In genomic region chr7:121504478-121504877, GRCh38 we compare ENCODE assay signal across 10 cellular contexts.
DNase-seq lines count a peak whose midpoint lies in the region; ATAC-seq and TF ChIP-seq lines count a peak whose summit lies in the region.
"Had no signal": no experiment of that assay in that cellular context is flagged by ENCODE, and none has a peak within 500 bp of the region (broad histone marks: within the 10 kb centered on the region; RNA-seq: fewer than 3 reads in every experiment).

No MANE protein-coding gene starts in this region.

- H3K9me2 ChIP-seq in GM23338 (ENCODE audit: insufficient read depth) = 0 out of 2 replicates have a peak, but pooled peaks cover 7% of the 10 kb centered on the region

- H3K36me3 ChIP-seq in SJSA1 (no peaks in the 10 kb centered on the region), GM23338 (ENCODE audit: insufficient read depth) (peaks cover 19% of the 10 kb centered on the region)

- H3K9me3 Mint-ChIP-seq in osteocyte (ENCODE audit: unreplicated experiment) (peaks cover 15% of the 10 kb centered on the region), GM23338 (peaks cover 56% of the 10 kb centered on the region)

- H3K4me3 ChIP-seq in SJSA1 (no peak overlapping the region), GM23338 (no peak overlapping the region)

- no peak for TF ChIP-seq CTCF in osteocyte (IDR thresholded peaks at IDR 0.05)
- TF ChIP-seq CTCF in GM23338 (conservative IDR thresholded peaks at IDR 0.05; ENCODE audit: low read depth in 2 of 2) = no peak

- H3K27me3 Mint-ChIP-seq in osteocyte (ENCODE audit: unreplicated experiment) (no peaks in the 10 kb centered on the region), GM23338 (ENCODE audit: insufficient read depth, low read depth, poor library complexity) (peaks cover 1% of the 10 kb centered on the region)
- H3K27me3 Mint-ChIP-seq: brain had no signal

- H3K4me1 ChIP-seq in SJSA1 (replicated peaks) = peaks cover 17% of the 10 kb centered on the region
- H3K4me1 ChIP-seq in GM23338 (ENCODE audit: insufficient read depth) = no peaks in the 10 kb centered on the region
- H3K4me1 ChIP-seq: parathyroid adenoma had no signal

- peaks cover 16% of the 10 kb centered on the region for H3K9me3 ChIP-seq in SJSA1 (replicated peaks)

- peaks cover 28% of the 10 kb centered on the region for H3K4me1 Mint-ChIP-seq in osteocyte (ENCODE audit: unreplicated experiment)
- no peaks in the 10 kb centered on the region for H3K4me1 Mint-ChIP-seq in GM23338
- H3K4me1 Mint-ChIP-seq: brain had no signal

- H3K4me3 Mint-ChIP-seq in osteocyte (ENCODE audit: unreplicated experiment) = no peak overlapping the region
- H3K4me3 Mint-ChIP-seq in GM23338 = no peak overlapping the region
- H3K4me3 Mint-ChIP-seq: brain had no signal

- H3K27ac Mint-ChIP-seq in osteocyte (ENCODE audit: unreplicated experiment) (peak overlapping the region; percentile 84), GM23338 (no peak overlapping the region)

- H2AFZ ChIP-seq in GM23338 = no peak overlapping the region
- H2AFZ ChIP-seq: parathyroid adenoma had no signal

- H3K36me3 Mint-ChIP-seq in osteocyte (ENCODE audit: unreplicated experiment) = peaks cover 3% of the 10 kb centered on the region
- peaks cover 59% of the 10 kb centered on the region for H3K36me3 Mint-ChIP-seq in GM23338 (ENCODE audit: low read depth)

- H3F3A ChIP-seq in GM23338 (replicated peaks; ENCODE audit: low read depth) = no peaks in the 10 kb centered on the region

- ATAC-seq in GM21390 (IDR thresholded peaks at IDR 0.05; ENCODE audit: unreplicated experiment) = no peak
- no peak for ATAC-seq in HG02938 (IDR thresholded peaks at IDR 0.05; ENCODE audit: unreplicated experiment)
- no peak for ATAC-seq in GM21515 (IDR thresholded peaks at IDR 0.05; ENCODE audit: unreplicated experiment)
- no peak for ATAC-seq in GM23338

- no peak overlapping the region for H3K4me2 ChIP-seq in GM23338

- H3K27ac ChIP-seq in SJSA1 (peak overlapping the region; percentile 92), GM23338 (ENCODE audit: low read depth) (no peak overlapping the region)
- H3K27ac ChIP-seq: parathyroid adenoma had no signal

- H3K79me2 ChIP-seq in GM23338 (replicated peaks; ENCODE audit: insufficient read depth) = no peaks in the 10 kb centered on the region
- H3K79me2 ChIP-seq: parathyroid adenoma had no signal

- H4K20me1 ChIP-seq in GM23338 (replicated peaks; ENCODE audit: insufficient read depth) = no peaks in the 10 kb centered on the region

- H3K27me3 ChIP-seq in SJSA1 (replicated peaks) (no peaks in the 10 kb centered on the region), GM23338 (ENCODE audit: insufficient read depth) (no peaks in the 10 kb centered on the region)

- DNase-seq in ELR (ENCODE audit: low read depth) (peak; percentile 85), SJSA1 (ENCODE audit: low read depth in 1 of 2, low spot score in 2 of 2) (peak in 1 of 2 experiments; percentile 72), fibroblast of gingiva (ENCODE audit: low read depth) (peak; percentile 76), osteocyte (ENCODE audit: extremely low spot score, unreplicated experiment) (no peak), GM23338 (ENCODE audit: low spot score) (no peak)

TF ChIP-seq in GM23338, 12 proteins besides CTCF, POLR2A, EP300 and RAD21 (continues in another document):
- TF ChIP-seq EZH2phosphoT487 (IDR thresholded peaks at IDR 0.05; ENCODE audit: unreplicated experiment) (no peak), JUNB (IDR thresholded peaks at IDR 0.05; ENCODE audit: unreplicated experiment) (no peak), ZNF114 (CRISPR knock-in tag; IDR thresholded peaks at IDR 0.05) (no peak), REST (IDR thresholded peaks at IDR 0.05; ENCODE audit: unreplicated experiment) (no peak), NANOG (IDR thresholded peaks at IDR 0.05; ENCODE audit: borderline replicate concordance) (no peak), POLR2AphosphoS5 (IDR thresholded peaks at IDR 0.05; ENCODE audit: low read depth) (no peak), ETS1 (IDR thresholded peaks at IDR 0.05) (no peak), EZH2 (IDR thresholded peaks at IDR 0.05; ENCODE audit: low read depth, unreplicated experiment) (no peak)

Comparison
In these comparisons a context has a peak if more than half of its experiments do, and no peak if none do; other contexts are left out.
1. DNase-seq: peak in ELR (single experiment) and fibroblast of gingiva (single experiment); none in osteocyte (single experiment) and GM23338 (single experiment).